ENCODE assay signal across 13 cellular contexts in genomic region chr13:111225810-111226546, GRCh38.
"Had no signal": no experiment of that assay in that cellular context is flagged by ENCODE, and none has a peak within 500 bp of the region (broad histone marks: within the 10 kb centered on the region; RNA-seq: fewer than 3 reads in every experiment).

No MANE protein-coding gene starts in this region.

- H3K4me3 ChIP-seq: gastroesophageal sphincter, psoas muscle, stomach, thoracic aorta had no signal

- DNase-seq: activated CD8-positive, alpha-beta memory T cell treated with anti-CD3 and anti-CD28 coated beads for 24 hours; activated naive CD4-positive, alpha-beta T cell; activated T-cell treated with anti-CD3 and anti-CD28 coated beads for 4 hours; amygdala; psoas muscle; stimulated activated CD4-positive, alpha-beta T cell treated with anti-CD3 and anti-CD28 coated beads, Interleukin-2, amount 100 ng/mL, for 24 hours; stomach had no signal

- H3K9me3 Mint-ChIP-seq: brain; dendritic cell treated with granulocyte-macrophage colony-stimulating factor and Interleukin-4, amounts not matched to agents 40 ng/mL and 50 ng/mL, for 4 days had no signal

- H3K27ac Mint-ChIP-seq: brain; dendritic cell treated with granulocyte-macrophage colony-stimulating factor and Interleukin-4, amounts not matched to agents 40 ng/mL and 50 ng/mL, for 4 days had no signal

- H3K27ac ChIP-seq: gastroesophageal sphincter, stomach, thoracic aorta had no signal

- H3K27me3 Mint-ChIP-seq: dendritic cell treated with granulocyte-macrophage colony-stimulating factor and Interleukin-4, amounts not matched to agents 40 ng/mL and 50 ng/mL, for 4 days had no signal

- H3K4me3 Mint-ChIP-seq: brain; dendritic cell treated with granulocyte-macrophage colony-stimulating factor and Interleukin-4, amounts not matched to agents 40 ng/mL and 50 ng/mL, for 4 days had no signal

- ATAC-seq: activated CD4-positive, CD25-positive, alpha-beta regulatory T cell treated with anti-CD3 and anti-CD28 coated beads, Interleukin-2, amount 50 U/mL, for 24 hours; gastroesophageal sphincter; sciatic nerve had no signal

- H3K27me3 ChIP-seq: gastroesophageal sphincter, stomach had no signal

- H3K36me3 ChIP-seq: thoracic aorta had no signal
